In the genomic region with DNA sequence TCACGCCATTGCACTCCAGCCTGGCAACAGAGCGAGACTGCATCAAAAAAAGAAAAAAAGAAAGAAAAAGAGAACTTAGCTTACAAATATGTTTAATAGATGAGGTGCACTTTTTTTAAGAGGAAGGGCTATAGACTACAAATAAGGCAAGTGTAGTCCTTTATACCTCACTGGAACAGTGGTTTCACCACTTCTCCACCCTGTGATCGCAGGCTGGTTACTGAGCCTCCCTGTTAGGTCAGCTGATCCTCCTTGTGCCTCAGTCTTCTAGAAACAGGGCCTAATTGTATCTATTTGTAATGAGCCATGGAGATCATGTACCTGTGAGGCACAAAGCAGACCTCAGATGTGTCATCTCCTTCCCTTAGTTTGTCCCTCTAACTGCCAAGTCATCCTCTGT, we compare ENCODE assay signal across 18 cellular contexts. TPM values are rescaled to one million over a fixed set of nuclear protein-coding genes. Genes with fewer than 3 reads are reported as not detected.
DNase-seq lines count a peak whose midpoint lies in the region; ATAC-seq and TF ChIP-seq lines count a peak whose summit lies in the region.
"Had no signal": no experiment of that assay in that cellular context is flagged by ENCODE, and none has a peak within 500 bp of the region (broad histone marks: within the 10 kb centered on the region; RNA-seq: fewer than 3 reads in every experiment).

No MANE protein-coding gene starts in this region.

- DNase-seq in central memory CD8-positive, alpha-beta T cell (ENCODE audit: low spot score in 2 of 2): no peak
- DNase-seq in naive thymus-derived CD4-positive, alpha-beta T cell: no peak
- DNase-seq in upper lobe of right lung (no peak), putamen (ENCODE audit: low spot score) (no peak), OCI-M2 (lab: John Stamatoyannopoulos, UW; ENCODE audit: unreplicated experiment) (no peak)
- DNase-seq: Calu3; CD4-positive, CD25-positive, alpha-beta regulatory T cell; DMS 273 treated with DMSO at 0.1 percent for 48 hours had no signal

- no peak overlapping the region for H3K4me3 Mint-ChIP-seq in central memory CD8-positive, alpha-beta T cell
- H3K4me3 Mint-ChIP-seq in naive thymus-derived CD4-positive, alpha-beta T cell: peak overlapping the region in 2 of 10 donors; percentile 21 to 45
- H3K4me3 Mint-ChIP-seq: CD4-positive, CD25-positive, alpha-beta regulatory T cell; HFFc6 had no signal

- H3K9me3 Mint-ChIP-seq in central memory CD8-positive, alpha-beta T cell: no peaks in the 10 kb centered on the region
- H3K9me3 Mint-ChIP-seq in naive thymus-derived CD4-positive, alpha-beta T cell: no peaks in the 10 kb centered on the region
- H3K9me3 Mint-ChIP-seq: HFFc6 had no signal

- intact Hi-C loops in naive thymus-derived CD4-positive, alpha-beta T cell (cut with micrococcal nuclease): no loop called here
- intact Hi-C loops in upper lobe of right lung (cut with DNase I): no loop called here

- no peak for TF ChIP-seq CTCF in upper lobe of right lung (IDR thresholded peaks at IDR 0.05)

- CTCF ChIA-PET in naive thymus-derived CD4-positive, alpha-beta T cell (lab: Charles Lee): no interaction called here

- H3K9me3 ChIP-seq in esophagus (ENCODE audit: control insufficient read depth in 2 of 2, insufficient read depth in 1 of 2, low read depth in 1 of 2, low read length in 1 of 2) (no peaks in the 10 kb centered on the region), upper lobe of right lung (no peaks in the 10 kb centered on the region)
- no peaks in the 10 kb centered on the region for H3K9me3 ChIP-seq in naive thymus-derived CD4-positive, alpha-beta T cell (ENCODE audit: control insufficient read depth in 2 of 3, low read length in 3 of 3)
- H3K9me3 ChIP-seq: A549 had no signal

- H3K27ac Mint-ChIP-seq in central memory CD8-positive, alpha-beta T cell (ENCODE audit: low read depth): peak overlapping the region; percentile 64
- no peak overlapping the region for H3K27ac Mint-ChIP-seq in naive thymus-derived CD4-positive, alpha-beta T cell
- H3K27ac Mint-ChIP-seq: CD4-positive, CD25-positive, alpha-beta regulatory T cell; HFFc6 had no signal

- H3K4me3 ChIP-seq in esophagus (ENCODE audit: low read depth in 1 of 2, low read length in 2 of 2): no peak overlapping the region
- H3K4me3 ChIP-seq in naive thymus-derived CD4-positive, alpha-beta T cell (ENCODE audit: low read length): no peak overlapping the region
- H3K4me3 ChIP-seq in upper lobe of right lung: no peak overlapping the region
- H3K4me3 ChIP-seq: A549, GM12878 had no signal

- peaks cover 5% of the 10 kb centered on the region for H3K4me1 Mint-ChIP-seq in central memory CD8-positive, alpha-beta T cell
- peaks cover 4 to 13% (median 8%) of the 10 kb centered on the region in 7 donors for H3K4me1 Mint-ChIP-seq in naive thymus-derived CD4-positive, alpha-beta T cell

- peak; percentile 49 for ATAC-seq in central memory CD8-positive, alpha-beta T cell (replicated peaks; ENCODE audit: extremely low read depth, poor library complexity, severe bottlenecking)
- peak; percentile 60 for ATAC-seq in naive thymus-derived CD4-positive, alpha-beta T cell
- peak; percentile 26 for ATAC-seq in upper lobe of right lung
- ATAC-seq in HG02610 (IDR thresholded peaks at IDR 0.05; ENCODE audit: unreplicated experiment): no peak
- ATAC-seq: A549, GM12878 had no signal

- WGBS in esophagus, 2 donors: 88 to 91% methylated on average over 3 of the region's 3 CpGs

- H3K4me1 ChIP-seq in esophagus (ENCODE audit: control insufficient read depth in 2 of 2, insufficient read depth in 2 of 2, low read length in 1 of 2): peaks cover 4 to 9% of the 10 kb centered on the region in 2 donors
- H3K4me1 ChIP-seq in naive thymus-derived CD4-positive, alpha-beta T cell (ENCODE audit: control insufficient read depth in 2 of 2, insufficient read depth in 2 of 2, low read length in 2 of 2): no peaks in the 10 kb centered on the region
- peaks cover 5% of the 10 kb centered on the region for H3K4me1 ChIP-seq in upper lobe of right lung
- H3K4me1 ChIP-seq: A549 had no signal

- POLR2A ChIA-PET in naive thymus-derived CD4-positive, alpha-beta T cell (lab: Charles Lee): no interaction called here

- no peaks in the 10 kb centered on the region for H3K36me3 ChIP-seq in esophagus (ENCODE audit: control insufficient read depth in 2 of 2, insufficient read depth in 2 of 2, low read length in 1 of 2)
- no peaks in the 10 kb centered on the region for H3K36me3 ChIP-seq in naive thymus-derived CD4-positive, alpha-beta T cell (ENCODE audit: control insufficient read depth in 2 of 3, insufficient read depth in 3 of 3, low read length in 3 of 3)
- H3K36me3 ChIP-seq in upper lobe of right lung: no peaks in the 10 kb centered on the region

- H3K27me3 ChIP-seq in esophagus (ENCODE audit: control insufficient read depth in 1 of 2, insufficient read depth in 2 of 2, low read length in 2 of 2) (no peaks in the 10 kb centered on the region), upper lobe of right lung (no peaks in the 10 kb centered on the region)
- H3K27me3 ChIP-seq in naive thymus-derived CD4-positive, alpha-beta T cell (ENCODE audit: control insufficient read depth in 2 of 2, insufficient read depth in 2 of 2, low read length in 2 of 2): peaks cover 0 to 7% of the 10 kb centered on the region in 2 donors

- no peaks in the 10 kb centered on the region for H3K36me3 Mint-ChIP-seq in central memory CD8-positive, alpha-beta T cell (ENCODE audit: insufficient read depth)
- H3K36me3 Mint-ChIP-seq in naive thymus-derived CD4-positive, alpha-beta T cell: no peaks in the 10 kb centered on the region
- H3K36me3 Mint-ChIP-seq: CD4-positive, CD25-positive, alpha-beta regulatory T cell had no signal

- H3K27ac ChIP-seq in esophagus (ENCODE audit: low read depth in 2 of 2, low read length in 1 of 2): peak overlapping the region; percentile 69 to 89
- H3K27ac ChIP-seq in naive thymus-derived CD4-positive, alpha-beta T cell (ENCODE audit: low read depth, low read length): no peak overlapping the region
- no peak overlapping the region for H3K27ac ChIP-seq in upper lobe of right lung
- H3K27ac ChIP-seq: A549 had no signal

- H3K27me3 Mint-ChIP-seq in central memory CD8-positive, alpha-beta T cell: peaks cover 50% of the 10 kb centered on the region
- H3K27me3 Mint-ChIP-seq in naive thymus-derived CD4-positive, alpha-beta T cell: peaks cover 0 to 12% (median 9%) of the 10 kb centered on the region in 5 donors

RNA-seq across cellular contexts. Expression of gene CXCR2, which starts 4.5 kb away (rescaled TPM):
- polyA plus RNA-seq in esophagus: 10 to 100 TPM; 12.0 to 23.8 TPM
- total RNA-seq in naive thymus-derived CD4-positive, alpha-beta T cell: 1 to 10 TPM in 1 of 5 experiments, under 1 TPM in 2, not detected in 2; 0.13 to 3.0 (median 0.73) TPM
- not detected for polyA plus RNA-seq in naive thymus-derived CD4-positive, alpha-beta T cell
- 9.0 TPM for total RNA-seq in upper lobe of right lung
- total RNA-seq: Calu3; CD4-positive, CD25-positive, alpha-beta regulatory T cell; Daoy; H4; HFFc6; IMR-90 had no signal
- polyA plus RNA-seq: AG04450; BJ; CD4-positive, CD25-positive, alpha-beta regulatory T cell; IMR-90 had no signal

RNA-seq across cellular contexts. Expression of gene CXCR1, which starts 36.4 kb away (rescaled TPM):
- under 1 TPM; 0.08 to 0.11 TPM for polyA plus RNA-seq in esophagus
- total RNA-seq in naive thymus-derived CD4-positive, alpha-beta T cell: 1 to 10 TPM in 1 of 5 experiments, under 1 TPM in 2, not detected in 2; 0.16 to 1.0 (median 0.29) TPM
- polyA plus RNA-seq in naive thymus-derived CD4-positive, alpha-beta T cell: under 1 TPM in 1 of 2 donors, not detected in 1; 0.20 TPM
- total RNA-seq in upper lobe of right lung: 5.3 TPM
- total RNA-seq: Calu3; CD4-positive, CD25-positive, alpha-beta regulatory T cell; Daoy; GM12878; H4; HFFc6; IMR-90 had no signal
- polyA plus RNA-seq: A549, AG04450, BJ, GM12878, IMR-90 had no signal

Comparison
In these comparisons a context has a peak if more than half of its experiments do, and no peak if none do; other contexts are left out.
1. H3K27ac ChIP-seq: peak in esophagus (2 of 2); none in naive thymus-derived CD4-positive, alpha-beta T cell (single experiment) and upper lobe of right lung (single experiment).